Comparison of ENCODE assay signal across 1 cellular context in genomic region chr5:59593608-59594007, GRCh38.
TF ChIP-seq lines count a peak whose summit lies in the region.

No MANE protein-coding gene starts in this region.

TF ChIP-seq in GM23338, 12 proteins besides CTCF, POLR2A, EP300 and RAD21 (continued from another document):
- TF ChIP-seq ZNF462 (CRISPR knock-in tag; IDR thresholded peaks at IDR 0.05), result no peak
- TF ChIP-seq ETS1 (IDR thresholded peaks at IDR 0.05), result no peak
- TF ChIP-seq ZNF114 (CRISPR knock-in tag; IDR thresholded peaks at IDR 0.05), result no peak
- TF ChIP-seq POLR2AphosphoS5 (IDR thresholded peaks at IDR 0.05; ENCODE audit: low read depth), result no peak
TF ChIP-seq in GM23338: peak in this region for 0.
